Comparison of ENCODE assay signal across 21 cellular contexts in genomic region chr2:237757616-237758015, GRCh38.
"Had no signal": no experiment of that assay in that cellular context is flagged by ENCODE, and none has a peak within 500 bp of the region (broad histone marks: within the 10 kb centered on the region; RNA-seq: fewer than 3 reads in every experiment).

No MANE protein-coding gene starts in this region.

- H3K4me3 ChIP-seq: colonic mucosa, esophagus muscularis mucosa, gastroesophageal sphincter, heart left ventricle, hepatocyte, left lung, lower lobe of right lung had no signal

- H3K27ac ChIP-seq: colonic mucosa, esophagus muscularis mucosa, foreskin keratinocyte, gastroesophageal sphincter, hepatocyte, left lung, lower lobe of right lung had no signal

- H3K9me3 Mint-ChIP-seq: dendritic cell treated with granulocyte-macrophage colony-stimulating factor and Interleukin-4, amounts not matched to agents 40 ng/mL and 50 ng/mL, for 4 days; effector memory CD8-positive, alpha-beta T cell; endodermal cell; immature natural killer cell; naive thymus-derived CD4-positive, alpha-beta T cell; natural killer cell had no signal

- H3K4me3 Mint-ChIP-seq: dendritic cell treated with granulocyte-macrophage colony-stimulating factor and Interleukin-4, amounts not matched to agents 40 ng/mL and 50 ng/mL, for 4 days; effector memory CD8-positive, alpha-beta T cell; endodermal cell; immature natural killer cell; naive thymus-derived CD4-positive, alpha-beta T cell; natural killer cell had no signal

- ATAC-seq: effector memory CD8-positive, alpha-beta T cell; foreskin keratinocyte; gastroesophageal sphincter; left lung; lower lobe of right lung; naive thymus-derived CD4-positive, alpha-beta T cell; natural killer cell had no signal

- H3K27ac Mint-ChIP-seq: dendritic cell treated with granulocyte-macrophage colony-stimulating factor and Interleukin-4, amounts not matched to agents 40 ng/mL and 50 ng/mL, for 4 days; endodermal cell; immature natural killer cell had no signal

- H3K27me3 ChIP-seq: colonic mucosa, esophagus muscularis mucosa, foreskin keratinocyte, gastroesophageal sphincter, heart left ventricle, hepatocyte, left lung had no signal

- H3K9me3 ChIP-seq: colonic mucosa, esophagus muscularis mucosa, gastroesophageal sphincter, heart left ventricle, left lung, lower lobe of right lung had no signal

- H3K27me3 Mint-ChIP-seq: dendritic cell treated with granulocyte-macrophage colony-stimulating factor and Interleukin-4, amounts not matched to agents 40 ng/mL and 50 ng/mL, for 4 days; effector memory CD8-positive, alpha-beta T cell; naive thymus-derived CD4-positive, alpha-beta T cell had no signal

- H3K4me1 ChIP-seq: colonic mucosa, foreskin keratinocyte, left lung, lower lobe of right lung had no signal

- DNase-seq: colonic mucosa; cortex of kidney; effector CD8-positive, alpha-beta T cell; effector memory CD8-positive, alpha-beta T cell; endodermal cell; foreskin keratinocyte; heart left ventricle; hypothalamus; immature natural killer cell; left cardiac atrium; left lung; left ventricle myocardium superior; lower lobe of right lung; mesenchymal stem cell; midbrain; naive thymus-derived CD4-positive, alpha-beta T cell; natural killer cell had no signal
